17 cellular contexts compared by ENCODE assay signal in the genomic region with DNA sequence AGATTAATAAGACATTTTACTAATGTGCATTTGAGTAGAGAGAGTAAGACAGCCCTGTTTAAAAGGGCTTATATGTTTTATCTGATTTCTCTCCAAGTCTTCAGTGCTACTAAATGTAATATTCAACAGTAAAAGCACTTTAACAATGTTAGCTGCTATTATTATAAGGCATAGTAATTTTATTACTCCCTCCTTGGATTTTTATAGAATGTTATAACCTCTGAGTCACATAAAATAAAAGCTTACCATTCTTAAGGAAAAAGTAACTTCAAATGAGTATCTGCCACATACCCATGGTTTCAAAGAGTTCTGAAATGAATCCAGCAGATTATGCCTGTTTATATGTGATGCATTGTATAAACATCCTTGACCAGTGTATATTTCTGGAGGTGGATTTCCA. TPM values are rescaled to one million over a fixed set of nuclear protein-coding genes. Genes with fewer than 3 reads are reported as not detected.
DNase-seq lines count a peak whose midpoint lies in the region; ATAC-seq and TF ChIP-seq lines count a peak whose summit lies in the region.
"Had no signal": no experiment of that assay in that cellular context is flagged by ENCODE, and none has a peak within 500 bp of the region (broad histone marks: within the 10 kb centered on the region; RNA-seq: fewer than 3 reads in every experiment).

No MANE protein-coding gene starts in this region.

- H3K36me3 ChIP-seq in PC-3 (ENCODE audit: low read depth, low read length), result peaks cover 57% of the 10 kb centered on the region
- H3K36me3 ChIP-seq in osteoblast (ENCODE audit: insufficient read depth, low read length), result peaks cover 69% of the 10 kb centered on the region
- H3K36me3 ChIP-seq in Caco-2 (ENCODE audit: control insufficient read depth, insufficient read depth, low read length), result peaks cover 3% of the 10 kb centered on the region; the same call in 1 of the 2 replicates

- no peak overlapping the region for H3K27ac Mint-ChIP-seq in Caco-2 (ENCODE audit: unreplicated experiment)

- no peaks in the 10 kb centered on the region for H3K9me2 ChIP-seq in PC-3 (replicated peaks; ENCODE audit: low read length)

- no peaks in the 10 kb centered on the region for H3K27me3 Mint-ChIP-seq in Caco-2 (ENCODE audit: insufficient read depth, unreplicated experiment)

- H3K9ac ChIP-seq in PC-3 (ENCODE audit: low read length), result peak overlapping the region; percentile 38; the same call in 1 of the 2 replicates

- no peak for TF ChIP-seq CTCF in PC-3 (conservative IDR thresholded peaks at IDR 0.05; ENCODE audit: low read depth, low read length)
- TF ChIP-seq CTCF in osteoblast (IDR thresholded peaks at IDR 0.05; ENCODE audit: extremely low read depth, low read depth, low read length), result no peak
- no peak for TF ChIP-seq CTCF in Caco-2 (IDR thresholded peaks at IDR 0.05; ENCODE audit: insufficient read depth in 1 of 2, low read depth in 1 of 2, low read length in 1 of 2, severe bottlenecking in 1 of 2, unreplicated experiment in 1 of 2)

- H3K4me3 ChIP-seq in PC-3 (ENCODE audit: low read length) (no peak overlapping the region), osteoblast (ENCODE audit: insufficient read depth, low read length) (no peak overlapping the region), Caco-2 (ENCODE audit: low read depth, low read length) (no peak overlapping the region)

- no peaks in the 10 kb centered on the region for H3K79me2 ChIP-seq in PC-3 (ENCODE audit: low read length)
- no peaks in the 10 kb centered on the region for H3K79me2 ChIP-seq in osteoblast (ENCODE audit: insufficient read depth, low read length)

- no peaks in the 10 kb centered on the region for H3K4me1 Mint-ChIP-seq in Caco-2 (ENCODE audit: low read depth, unreplicated experiment)

- no peak overlapping the region for H3K4me3 Mint-ChIP-seq in Caco-2 (ENCODE audit: unreplicated experiment)

- H3K27me3 ChIP-seq in PC-3 (ENCODE audit: low read length) (no peaks in the 10 kb centered on the region), osteoblast (ENCODE audit: insufficient read depth, low read length) (no peaks in the 10 kb centered on the region), Caco-2 (replicated peaks; ENCODE audit: control insufficient read depth, insufficient read depth, low read length) (no peaks in the 10 kb centered on the region; the same call in 1 of the 2 replicates)

- peaks cover 43% of the 10 kb centered on the region for H3K36me3 Mint-ChIP-seq in Caco-2 (ENCODE audit: insufficient read depth, unreplicated experiment)

- H3K27ac ChIP-seq in PC-3 (ENCODE audit: low read length) (peak overlapping the region; percentile 85), osteoblast (ENCODE audit: low read depth, low read length) (peak overlapping the region; percentile 49)
- H3K27ac ChIP-seq: C4-2B had no signal

- H4K20me1 ChIP-seq in PC-3 (ENCODE audit: low read length), result no peaks in the 10 kb centered on the region
- no peaks in the 10 kb centered on the region for H4K20me1 ChIP-seq in osteoblast (ENCODE audit: insufficient read depth, low read length)

- H2AFZ ChIP-seq in PC-3 (ENCODE audit: low read length) (no peak overlapping the region), osteoblast (ENCODE audit: low read length) (no peak overlapping the region)

- H3K9me3 Mint-ChIP-seq in Caco-2 (ENCODE audit: unreplicated experiment), result no peaks in the 10 kb centered on the region

- H3K4me2 ChIP-seq in PC-3 (ENCODE audit: low read length) (peak overlapping the region; percentile 43), osteoblast (ENCODE audit: insufficient read depth, low read length) (peak overlapping the region; percentile 12)

- peak; percentile 85 for ATAC-seq in PC-3
- ATAC-seq in HG02588 (IDR thresholded peaks at IDR 0.05; ENCODE audit: unreplicated experiment), result no peak

- POLR2A ChIA-PET in PC-3 (lab: Charles Lee; ENCODE audit: unreplicated experiment) (interaction anchor here (0.6 kb wide), 1 partner anchor 30 kb away, joined by 4 read pairs; no protein-coding TSS in a partner anchor), Caco-2 (lab: Charles Lee) (no interaction called here)

- intact Hi-C loops in PC-3 (cut with micrococcal nuclease) (loop anchor here (1.0 to 2.0 kb wide), 6 partner anchors 9 to 387 kb away; no protein-coding TSS in a partner anchor), Caco-2 (cut with micrococcal nuclease; ENCODE audit: unreplicated experiment) (no loop called here)

- H3K9me3 ChIP-seq in PC-3 (ENCODE audit: low read length) (no peaks in the 10 kb centered on the region), osteoblast (ENCODE audit: low read depth, low read length) (no peaks in the 10 kb centered on the region), Caco-2 (no peaks in the 10 kb centered on the region)

- peaks cover 9% of the 10 kb centered on the region for H3F3A ChIP-seq in PC-3 (ENCODE audit: low read length, unreplicated experiment)

- H3K4me1 ChIP-seq in PC-3 (ENCODE audit: insufficient read depth, low read length) (peaks cover 27% of the 10 kb centered on the region), osteoblast (ENCODE audit: insufficient read depth, low read length) (peaks cover 20% of the 10 kb centered on the region), Caco-2 (peaks cover 9% of the 10 kb centered on the region; the same call in 1 of the 2 replicates)

- peak; percentile 57 for DNase-seq in EL
- peak; percentile 85 for DNase-seq in PC-3
- DNase-seq in astrocyte of the hippocampus (ENCODE audit: low read depth, low spot score), result peak; percentile 17
- peak; percentile 64 for DNase-seq in osteoblast (ENCODE audit: insufficient read length, low spot score, missing footprints)
- no peak for DNase-seq in GOT3 (lab: John Stamatoyannopoulos, UW)
- DNase-seq in germinal center (ENCODE audit: low spot score), result no peak
- no peak for DNase-seq in Caco-2
- DNase-seq: COR-L47, GDM1, H7, MV-4-11, NCI-H345, NCI-H526 treated with DMSO at 0.1 percent for 48 hours, OCI-M1, T-helper 1 cell had no signal

- CTCF ChIA-PET in PC-3 (lab: Charles Lee) (interaction anchor here (1.0 kb wide), 1 partner anchor 94 kb away, joined by 3 read pairs; no protein-coding TSS in a partner anchor), Caco-2 (lab: Charles Lee) (no interaction called here)

- BruUV-seq in PC-3 (replicated peaks; lab: Mats Ljungman, UMichigan) (no TSS peak), Caco-2 (replicated peaks; lab: Mats Ljungman, UMichigan) (no TSS peak)

RNA-seq across cellular contexts. Expression of a gene that starts 19.0 kb away (rescaled TPM):
- total RNA-seq in PC-3 (2014; rRNA removed) (29.9 and 38.8 TPM in 2 replicates), osteoblast (10.9 and 14.7 TPM in 2 replicates), Caco-2 (2022) (57.8 and 60.0 TPM in 2 replicates)

RNA-seq across cellular contexts. Expression of a gene that starts 34.5 kb away (rescaled TPM):
- 0.26 and 0.58 TPM in 2 replicates for total RNA-seq in PC-3 (2014; rRNA removed)
- total RNA-seq in osteoblast, result 2.7 and 6.2 TPM in 2 replicates
- 0.09 TPM in 1 of 2 replicates, not detected in the other for total RNA-seq in Caco-2 (2022)

Comparison
In these comparisons a context has a peak if more than half of its experiments do, and no peak if none do; other contexts are left out.
1. DNase-seq: peak in EL (single experiment), PC-3 (single experiment), astrocyte of the hippocampus (single experiment) and osteoblast (single experiment); none in GOT3 (single experiment), germinal center (single experiment) and Caco-2 (0 of 2).